In the genomic region with DNA sequence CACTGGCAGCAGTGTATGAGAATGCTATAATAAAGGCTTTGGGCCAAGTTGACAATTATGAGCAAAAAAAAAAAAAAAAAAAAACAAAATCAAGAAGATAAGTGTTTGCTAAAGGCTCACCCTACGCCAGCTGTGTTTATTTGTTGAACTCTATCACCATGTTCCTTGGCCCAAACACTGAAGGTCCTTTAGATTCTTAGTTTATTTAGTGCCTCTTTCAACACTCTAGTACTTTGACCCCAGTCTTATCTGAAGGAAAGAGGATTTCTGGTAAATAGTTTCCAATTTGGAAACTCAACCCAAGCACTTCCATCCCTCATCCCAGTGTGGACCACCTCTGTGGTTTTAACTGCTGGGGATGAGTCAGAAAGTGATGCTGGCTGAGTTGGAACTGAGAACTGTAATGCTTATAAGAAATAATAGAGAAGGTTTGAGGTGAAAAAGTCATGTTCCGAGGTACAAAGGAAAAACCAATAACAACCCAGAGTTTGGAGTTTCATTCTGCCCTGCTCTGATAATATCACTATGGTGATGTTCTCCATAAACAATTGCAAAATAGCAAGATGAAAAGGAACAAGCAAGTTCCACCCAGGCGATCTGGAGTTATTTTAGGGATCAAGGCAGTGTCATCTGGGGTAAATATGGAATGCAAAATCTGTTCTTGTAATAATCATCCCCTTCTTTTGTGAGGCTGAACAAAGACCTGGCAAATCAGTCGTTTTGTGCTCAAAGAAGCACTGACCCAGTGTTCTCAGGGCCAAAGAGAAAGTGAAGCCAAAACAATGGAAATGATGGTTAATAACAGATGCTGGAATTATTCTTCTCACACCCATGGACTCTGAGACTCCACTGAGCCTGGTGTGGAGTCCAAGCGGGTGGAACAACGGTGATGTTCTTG, we compare ENCODE assay signal across 8 cellular contexts. TPM values are rescaled to one million over a fixed set of nuclear protein-coding genes. Genes with fewer than 3 reads are reported as not detected.
DNase-seq lines count a peak whose midpoint lies in the region; ATAC-seq and TF ChIP-seq lines count a peak whose summit lies in the region.

No MANE protein-coding gene starts in this region.

- H3K27ac ChIP-seq in uterus = peak overlapping the region; percentile 85 to 86

- H3K27me3 ChIP-seq in uterus = no peaks in the 10 kb centered on the region

- peak; percentile 26 for ATAC-seq in activated naive CD8-positive, alpha-beta T cell treated with anti-CD3 and anti-CD28 coated beads, Interleukin-2, amount 50 U/mL, for 24 hours
- ATAC-seq in mucosa of descending colon (peak; percentile 84), GM21390 (IDR thresholded peaks at IDR 0.05; ENCODE audit: unreplicated experiment) (no peak), GM21528 (IDR thresholded peaks at IDR 0.05; ENCODE audit: low FRiP score, unreplicated experiment) (no peak)

- H3K9me3 ChIP-seq in mucosa of descending colon (no peaks in the 10 kb centered on the region), uterus (no peaks in the 10 kb centered on the region)

- no peak for DNase-seq in activated naive CD8-positive, alpha-beta T cell treated with anti-CD3 and anti-CD28 coated beads, Interleukin-2, amount 50 U/mL, for 24 hours
- no peak for DNase-seq in activated naive CD8-positive, alpha-beta T cell treated with anti-CD3 and anti-CD28 coated beads for 36 hours
- DNase-seq in choroid plexus epithelial cell (ENCODE audit: low read depth) (peak; percentile 99), mucosa of descending colon (no peak), uterus (peak; percentile 62 to 81), NCI-H146 (lab: John Stamatoyannopoulos, UW) (no peak)

- H3K36me3 ChIP-seq in mucosa of descending colon (ENCODE audit: low read depth) (no peaks in the 10 kb centered on the region), uterus (no peaks in the 10 kb centered on the region)

- no peak overlapping the region for H3K27ac Mint-ChIP-seq in activated naive CD8-positive, alpha-beta T cell treated with anti-CD3 and anti-CD28 coated beads, Interleukin-2, amount 50 U/mL, for 24 hours
- no peak overlapping the region for H3K27ac Mint-ChIP-seq in activated naive CD8-positive, alpha-beta T cell treated with anti-CD3 and anti-CD28 coated beads for 36 hours

- H3K4me1 ChIP-seq in mucosa of descending colon (ENCODE audit: low read depth) (peaks cover 11% of the 10 kb centered on the region), uterus (peaks cover 3% of the 10 kb centered on the region in 2 donors)

- no peak for TF ChIP-seq POLR2A in uterus (IDR thresholded peaks at IDR 0.05)

- intact Hi-C loops in mucosa of descending colon (cut with DNase I, micrococcal nuclease) (no loop called here), uterus (cut with DNase I; ENCODE audit: low total_unique reads) (no loop called here)

- H3K36me3 Mint-ChIP-seq in activated naive CD8-positive, alpha-beta T cell treated with anti-CD3 and anti-CD28 coated beads, Interleukin-2, amount 50 U/mL, for 24 hours (ENCODE audit: low read depth) = no peaks in the 10 kb centered on the region
- H3K36me3 Mint-ChIP-seq in activated naive CD8-positive, alpha-beta T cell treated with anti-CD3 and anti-CD28 coated beads for 36 hours = no peaks in the 10 kb centered on the region

- H3K9me3 Mint-ChIP-seq in activated naive CD8-positive, alpha-beta T cell treated with anti-CD3 and anti-CD28 coated beads, Interleukin-2, amount 50 U/mL, for 24 hours = no peaks in the 10 kb centered on the region
- no peaks in the 10 kb centered on the region for H3K9me3 Mint-ChIP-seq in activated naive CD8-positive, alpha-beta T cell treated with anti-CD3 and anti-CD28 coated beads for 36 hours

- no peak overlapping the region for H3K4me3 Mint-ChIP-seq in activated naive CD8-positive, alpha-beta T cell treated with anti-CD3 and anti-CD28 coated beads, Interleukin-2, amount 50 U/mL, for 24 hours
- H3K4me3 Mint-ChIP-seq in activated naive CD8-positive, alpha-beta T cell treated with anti-CD3 and anti-CD28 coated beads for 36 hours = no peak overlapping the region

- TF ChIP-seq CTCF in choroid plexus epithelial cell (conservative IDR thresholded peaks at IDR 0.05; ENCODE audit: low read depth, low read length) (no peak), mucosa of descending colon (IDR thresholded peaks at IDR 0.05) (no peak), uterus (IDR thresholded peaks at IDR 0.05) (peak in 1 of 4 experiments; percentile 4)

- H3K4me1 Mint-ChIP-seq in activated naive CD8-positive, alpha-beta T cell treated with anti-CD3 and anti-CD28 coated beads, Interleukin-2, amount 50 U/mL, for 24 hours = peaks cover 51% of the 10 kb centered on the region
- H3K4me1 Mint-ChIP-seq in activated naive CD8-positive, alpha-beta T cell treated with anti-CD3 and anti-CD28 coated beads for 36 hours = peaks cover 38% of the 10 kb centered on the region

- H3K27me3 Mint-ChIP-seq in activated naive CD8-positive, alpha-beta T cell treated with anti-CD3 and anti-CD28 coated beads, Interleukin-2, amount 50 U/mL, for 24 hours = no peaks in the 10 kb centered on the region
- H3K27me3 Mint-ChIP-seq in activated naive CD8-positive, alpha-beta T cell treated with anti-CD3 and anti-CD28 coated beads for 36 hours = no peaks in the 10 kb centered on the region

- H3K4me3 ChIP-seq in choroid plexus epithelial cell (ENCODE audit: low read depth, low read length) (no peak overlapping the region), mucosa of descending colon (no peak overlapping the region), uterus (no peak overlapping the region)

RNA-seq across cellular contexts. Expression of a gene that starts 19.7 kb away (rescaled TPM):
- total RNA-seq in activated naive CD8-positive, alpha-beta T cell treated with anti-CD3 and anti-CD28 coated beads for 36 hours = 100 to 1,000 TPM; 324 to 332 TPM
- total RNA-seq in mucosa of descending colon (100 to 1,000 TPM; 346 to 393 (median 381) TPM), uterus (100 to 1,000 TPM in 3 of 4 donors, 10 to 100 TPM in 1; 94.4 to 281 (median 141) TPM)

Comparison
In these comparisons a context has a peak if more than half of its experiments do, and no peak if none do; other contexts are left out.
1. ATAC-seq: peak in activated naive CD8-positive, alpha-beta T cell treated with anti-CD3 and anti-CD28 coated beads, Interleukin-2, amount 50 U/mL, for 24 hours (single experiment) and mucosa of descending colon (single experiment); none in GM21390 (single experiment) and GM21528 (single experiment).
2. DNase-seq: peak in choroid plexus epithelial cell (single experiment) and uterus (2 of 2); none in activated naive CD8-positive, alpha-beta T cell treated with anti-CD3 and anti-CD28 coated beads, Interleukin-2, amount 50 U/mL, for 24 hours (single experiment), activated naive CD8-positive, alpha-beta T cell treated with anti-CD3 and anti-CD28 coated beads for 36 hours (single experiment), mucosa of descending colon (0 of 3) and NCI-H146 (single experiment).